In genomic region chr3:70003119-70003518, GRCh38 we compare ENCODE assay signal across 30 cellular contexts. TPM values are rescaled to one million over a fixed set of nuclear protein-coding genes. Genes with fewer than 3 reads are reported as not detected.
"Had no signal": no experiment of that assay in that cellular context is flagged by ENCODE, and none has a peak within 500 bp of the region (broad histone marks: within the 10 kb centered on the region; RNA-seq: fewer than 3 reads in every experiment).

No MANE protein-coding gene starts in this region.

- H3K36me3 ChIP-seq: colonic mucosa, esophagus squamous epithelium, gastrocnemius medialis, heart right ventricle, left lung, lower lobe of right lung had no signal

- H3K27me3 ChIP-seq: colonic mucosa, esophagus squamous epithelium, gastrocnemius medialis, heart right ventricle, left lung had no signal

- H3K4me3 ChIP-seq: colonic mucosa, esophagus squamous epithelium, gastrocnemius medialis, heart right ventricle, left lung, lower lobe of right lung, mucosa of descending colon had no signal

- DNase-seq: colonic mucosa; cortex of kidney; effector CD8-positive, alpha-beta T cell; effector memory CD8-positive, alpha-beta T cell; endodermal cell; erythroblast; esophagus squamous epithelium; foreskin fibroblast; foreskin melanocyte; gastrocnemius medialis; glutamatergic neuron; head of caudate nucleus; heart right ventricle; hippocampal formation; islet precursor cell; left cardiac atrium; left lung; left ventricle myocardium superior; lower lobe of right lung; mesenchymal stem cell; mucosa of descending colon had no signal

- H3K9me3 ChIP-seq: colonic mucosa, esophagus squamous epithelium, gastrocnemius medialis, left lung, lower lobe of right lung, mucosa of descending colon had no signal

- ATAC-seq: effector memory CD8-positive, alpha-beta T cell; esophagus mucosa; gastrocnemius medialis; heart right ventricle; left cardiac atrium; left lung; left ventricle myocardium superior; lower lobe of right lung; mucosa of descending colon had no signal

- H3K27ac ChIP-seq: colonic mucosa, epithelial cell of prostate, esophagus squamous epithelium, gastrocnemius medialis, heart right ventricle, left lung, lower lobe of right lung had no signal

- H3K4me1 ChIP-seq: colonic mucosa, left lung, lower lobe of right lung had no signal

RNA-seq across cellular contexts. Expression of gene SAMMSON, which starts 3.6 kb away (rescaled TPM):
- total RNA-seq: chondrocyte, colonic mucosa, dermis microvascular lymphatic vessel endothelial cell, esophagus mucosa, gastrocnemius medialis, glomerular endothelial cell, kidney epithelial cell, left cardiac atrium, left lung, left ventricle myocardium superior, lower lobe of right lung, lung microvascular endothelial cell, mesenteric fat pad, mesothelial cell of epicardium, mucosa of descending colon had no signal
- polyA plus RNA-seq: heart right ventricle had no signal
